8 cellular contexts compared by ENCODE assay signal in the genomic region with DNA sequence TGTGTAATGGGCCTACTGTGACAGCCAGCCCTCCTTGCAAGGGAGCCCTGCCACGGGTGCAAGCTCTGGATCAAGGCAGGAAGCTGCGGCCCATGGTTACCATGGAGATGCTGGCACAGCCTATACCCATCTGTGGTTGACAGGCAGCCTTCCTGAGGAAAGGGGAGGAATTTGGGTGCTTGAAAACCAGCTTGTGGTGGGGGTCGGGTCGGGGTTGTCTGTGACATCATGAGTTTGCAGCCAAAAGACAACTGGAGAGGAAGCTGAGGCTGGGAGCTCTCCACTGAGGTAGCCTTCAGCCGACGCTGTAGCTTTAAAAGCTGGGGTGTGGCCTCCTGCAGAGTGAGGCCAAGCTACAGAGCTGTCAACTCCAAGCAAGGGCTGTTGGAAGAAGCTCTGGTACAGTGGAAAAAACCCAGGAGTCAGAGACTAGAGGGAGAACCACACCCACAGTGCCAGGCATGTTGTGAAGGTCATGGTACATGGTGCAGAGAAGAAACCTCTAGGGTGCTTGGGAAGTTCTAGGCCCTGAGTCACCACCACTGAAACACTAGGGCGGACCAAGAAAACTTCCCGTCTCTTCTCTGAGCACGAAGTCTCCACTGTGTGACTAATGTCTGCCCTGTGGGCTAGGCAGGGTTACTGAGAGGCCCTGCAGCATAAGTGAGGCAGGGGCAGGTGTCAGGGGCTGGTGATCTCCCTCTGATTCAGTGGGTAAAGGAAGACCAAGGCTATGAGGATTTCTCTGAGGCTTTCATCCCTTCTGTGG.
DNase-seq lines count a peak whose midpoint lies in the region; ATAC-seq and TF ChIP-seq lines count a peak whose summit lies in the region.

No MANE protein-coding gene starts in this region.

- in situ Hi-C loops in ACHN (cut with HindIII; ENCODE audit: low pct_ligation_motif_present, low pct_unique_long_range_greater_than_20kb, low sequenced_read_pairs) = no loop called here

- ATAC-seq in GM18519 (IDR thresholded peaks at IDR 0.05; ENCODE audit: low FRiP score, unreplicated experiment) (peak; percentile 74), HG02970 (IDR thresholded peaks at IDR 0.05; ENCODE audit: low FRiP score, unreplicated experiment) (peak; percentile 82)

- no peaks in the 10 kb centered on the region for H3K36me3 Mint-ChIP-seq in nephron progenitor cell (ENCODE audit: low read depth)

- TF ChIP-seq CTCF in nephron progenitor cell (IDR thresholded peaks at IDR 0.05) = no peak

- H3K9me3 Mint-ChIP-seq in nephron progenitor cell = no peaks in the 10 kb centered on the region

- no peak overlapping the region for H3K4me3 Mint-ChIP-seq in nephron progenitor cell

- peak overlapping the region; percentile 99 for H3K27ac Mint-ChIP-seq in nephron progenitor cell

- peaks cover 29% of the 10 kb centered on the region for H3K4me1 Mint-ChIP-seq in nephron progenitor cell

- peaks cover 2% of the 10 kb centered on the region for H3K27me3 Mint-ChIP-seq in nephron progenitor cell (ENCODE audit: low read depth, poor library complexity)

- DNase-seq in ACHN (peak; percentile 97), NOMO-1 treated with DMSO at 0.1 percent for 48 hours (lab: John Stamatoyannopoulos, UW; ENCODE audit: unreplicated experiment) (peak; percentile 70), activated T-cell treated with anti-CD3 and anti-CD28 coated beads for 48 hours (ENCODE audit: low read depth) (peak; percentile 74), erythroblast (lab: John Stamatoyannopoulos, UW) (peak; percentile 35 to 56), nephron progenitor cell (no peak), stromal cell of bone marrow (ENCODE audit: low read depth) (peak; percentile 100)

- TF ChIP-seq POLR2A in erythroblast (IDR thresholded peaks at IDR 0.05; ENCODE audit: low read length) = no peak
